In the genomic region with DNA sequence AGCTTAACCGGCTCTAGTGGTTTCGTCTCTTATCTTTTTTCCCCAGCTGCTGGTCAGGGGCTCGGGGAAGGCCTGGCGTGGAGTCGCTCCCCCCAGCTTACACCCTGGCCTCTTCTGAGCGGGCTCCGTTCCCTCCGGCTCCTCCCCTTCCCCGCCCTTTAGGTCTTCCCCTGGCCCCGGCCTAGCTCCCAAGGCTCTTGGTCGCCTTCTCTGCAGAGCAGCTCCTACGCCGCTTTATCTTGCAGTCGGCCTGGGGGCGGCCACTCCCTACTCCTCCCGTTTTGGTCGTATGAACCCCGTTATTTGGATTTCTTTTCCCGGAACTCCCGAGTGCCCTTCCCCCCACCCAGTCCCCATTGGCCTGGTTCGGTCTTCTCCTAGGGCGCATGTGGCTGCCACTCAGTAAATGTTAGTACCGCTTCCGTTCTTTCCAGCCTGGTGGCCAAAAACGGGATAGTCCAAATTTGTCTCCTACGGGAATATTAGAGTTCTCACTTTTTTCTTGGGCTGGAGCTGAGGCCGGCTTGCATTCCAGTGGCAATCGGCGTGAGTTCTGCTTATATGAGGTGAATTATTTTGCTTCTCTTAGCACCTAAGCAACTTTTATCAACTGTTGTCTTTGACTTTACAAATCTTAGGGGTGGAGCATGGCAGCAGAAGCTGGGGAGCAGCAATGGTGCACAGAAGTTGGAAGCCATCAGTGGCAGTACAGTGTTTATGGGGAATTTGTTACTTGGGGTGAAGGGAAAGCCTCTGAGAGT, we compare ENCODE assay signal across 1 cellular context.
TF ChIP-seq lines count a peak whose summit lies in the region.

No MANE protein-coding gene starts in this region.

TF ChIP-seq in HepG2, 621 proteins besides CTCF, POLR2A, EP300 and RAD21 (continued from another document and continues in another):
- TF ChIP-seq MNT (IDR thresholded peaks at IDR 0.05), result peak; percentile 51
- 0 out of 2 replicates have a peak, but pooled peaks have one; percentile 8 for TF ChIP-seq ZMYM4 (CRISPR knock-in tag; IDR thresholded peaks at IDR 0.05)
- TF ChIP-seq ZFP82 (CRISPR knock-in tag; IDR thresholded peaks at IDR 0.05; ENCODE audit: borderline replicate concordance), result no peak
- TF ChIP-seq ZNF10 (CRISPR knock-in tag; IDR thresholded peaks at IDR 0.05; ENCODE audit: borderline replicate concordance, low read depth), result no peak
- peak; percentile 72; the same call in 1 of the 2 replicates for TF ChIP-seq SP5 (CRISPR knock-in tag; IDR thresholded peaks at IDR 0.05; ENCODE audit: borderline replicate concordance, low read depth)
- TF ChIP-seq ZFP41 (CRISPR knock-in tag; IDR thresholded peaks at IDR 0.05; ENCODE audit: borderline replicate concordance), result peak; percentile 19
- no peak for TF ChIP-seq ZBTB7A (CRISPR knock-in tag; IDR thresholded peaks at IDR 0.05)
- TF ChIP-seq ERF (CRISPR knock-in tag; IDR thresholded peaks at IDR 0.05), result no peak
- peak; percentile 67; the same call in 1 of the 2 replicates for TF ChIP-seq ZNF558 (CRISPR knock-in tag; IDR thresholded peaks at IDR 0.05; ENCODE audit: borderline replicate concordance)
- TF ChIP-seq ZNF776 (CRISPR knock-in tag; IDR thresholded peaks at IDR 0.05), result peak; percentile 45; the same call in 1 of the 2 replicates
- 0 out of 2 replicates have a peak, but pooled peaks have one; percentile 4 for TF ChIP-seq ZKSCAN8 (CRISPR knock-in tag; IDR thresholded peaks at IDR 0.05; ENCODE audit: borderline replicate concordance)
- TF ChIP-seq ZNF574 (CRISPR knock-in tag; IDR thresholded peaks at IDR 0.05), result peak; percentile 9; the same call in 1 of the 2 replicates
- no peak for TF ChIP-seq GPN1 (CRISPR knock-in tag; IDR thresholded peaks at IDR 0.05; ENCODE audit: borderline replicate concordance)
- peak; percentile 66 for TF ChIP-seq SAP130 (CRISPR knock-in tag; IDR thresholded peaks at IDR 0.05; ENCODE audit: low read depth)
- TF ChIP-seq ZNF691 (CRISPR knock-in tag; IDR thresholded peaks at IDR 0.05; ENCODE audit: borderline replicate concordance, low read depth), result 0 out of 2 replicates have a peak, but pooled peaks have one; percentile 26
- peak; percentile 50; the same call in 1 of the 2 replicates for TF ChIP-seq PHF8 (CRISPR knock-in tag; IDR thresholded peaks at IDR 0.05)
- TF ChIP-seq DMAP1 (CRISPR knock-in tag; IDR thresholded peaks at IDR 0.05), result peak; percentile 77
- peak; percentile 63; the same call in 1 of the 2 replicates for TF ChIP-seq ZNF30 (CRISPR knock-in tag; IDR thresholded peaks at IDR 0.05)
- TF ChIP-seq ZNF709 (CRISPR knock-in tag; IDR thresholded peaks at IDR 0.05), result no peak; the same call in 1 of the 2 replicates
- 0 out of 2 replicates have a peak, but pooled peaks have one; percentile 4 for TF ChIP-seq TSC22D2 (CRISPR knock-in tag; IDR thresholded peaks at IDR 0.05; ENCODE audit: borderline replicate concordance)
- TF ChIP-seq ZNF850 (CRISPR knock-in tag; conservative IDR thresholded peaks at IDR 0.05), result no peak
- TF ChIP-seq HNF4A (CRISPR knock-in tag; IDR thresholded peaks at IDR 0.05), result no peak
- no peak for TF ChIP-seq PITX1 (CRISPR knock-in tag; IDR thresholded peaks at IDR 0.05)
- no peak for TF ChIP-seq ADNP (CRISPR knock-in tag; IDR thresholded peaks at IDR 0.05)
- 0 out of 2 replicates have a peak, but pooled peaks have one; percentile 8 for TF ChIP-seq ZFAT (CRISPR knock-in tag; conservative IDR thresholded peaks at IDR 0.05)
- TF ChIP-seq SRY (CRISPR knock-in tag; IDR thresholded peaks at IDR 0.05), result no peak
- TF ChIP-seq ZNF143 (CRISPR knock-in tag; IDR thresholded peaks at IDR 0.05), result 0 out of 2 replicates have a peak, but pooled peaks have one; percentile 35
- peak; percentile 47; the same call in 1 of the 2 replicates for TF ChIP-seq FOXC1 (CRISPR knock-in tag; IDR thresholded peaks at IDR 0.05; ENCODE audit: borderline replicate concordance)
- TF ChIP-seq ZNF576 (CRISPR knock-in tag; IDR thresholded peaks at IDR 0.05), result no peak
- TF ChIP-seq HINFP (CRISPR knock-in tag; IDR thresholded peaks at IDR 0.05; ENCODE audit: low read depth), result no peak
- TF ChIP-seq MAX (IDR thresholded peaks at IDR 0.05), result peak; percentile 56; the same call in 1 of the 2 replicates
- no peak for TF ChIP-seq ZNF17 (CRISPR knock-in tag; IDR thresholded peaks at IDR 0.05)
- no peak for TF ChIP-seq ZNF589 (CRISPR knock-in tag; conservative IDR thresholded peaks at IDR 0.05)
- TF ChIP-seq CBFB (CRISPR knock-in tag; IDR thresholded peaks at IDR 0.05), result 0 out of 2 replicates have a peak, but pooled peaks have one; percentile 11
- peak; percentile 16; the same call in 1 of the 2 replicates for TF ChIP-seq GATAD2A (CRISPR knock-in tag; IDR thresholded peaks at IDR 0.05)
- peak; percentile 10 for TF ChIP-seq TAF1 (CRISPR knock-in tag; IDR thresholded peaks at IDR 0.05)
- TF ChIP-seq SMAD1 (CRISPR knock-in tag; IDR thresholded peaks at IDR 0.05; ENCODE audit: borderline replicate concordance, low read depth), result no peak
- peak; percentile 26; the same call in 1 of the 2 replicates for TF ChIP-seq HDAC1 (CRISPR knock-in tag; IDR thresholded peaks at IDR 0.05)
- TF ChIP-seq ZBTB42 (CRISPR knock-in tag; IDR thresholded peaks at IDR 0.05), result no peak
- TF ChIP-seq ATF2 (CRISPR knock-in tag; IDR thresholded peaks at IDR 0.05), result 0 out of 2 replicates have a peak, but pooled peaks have one; percentile 3
- TF ChIP-seq ZFX (CRISPR knock-in tag; IDR thresholded peaks at IDR 0.05; ENCODE audit: low read depth), result peak; percentile 86
- TF ChIP-seq, protein P1, sequence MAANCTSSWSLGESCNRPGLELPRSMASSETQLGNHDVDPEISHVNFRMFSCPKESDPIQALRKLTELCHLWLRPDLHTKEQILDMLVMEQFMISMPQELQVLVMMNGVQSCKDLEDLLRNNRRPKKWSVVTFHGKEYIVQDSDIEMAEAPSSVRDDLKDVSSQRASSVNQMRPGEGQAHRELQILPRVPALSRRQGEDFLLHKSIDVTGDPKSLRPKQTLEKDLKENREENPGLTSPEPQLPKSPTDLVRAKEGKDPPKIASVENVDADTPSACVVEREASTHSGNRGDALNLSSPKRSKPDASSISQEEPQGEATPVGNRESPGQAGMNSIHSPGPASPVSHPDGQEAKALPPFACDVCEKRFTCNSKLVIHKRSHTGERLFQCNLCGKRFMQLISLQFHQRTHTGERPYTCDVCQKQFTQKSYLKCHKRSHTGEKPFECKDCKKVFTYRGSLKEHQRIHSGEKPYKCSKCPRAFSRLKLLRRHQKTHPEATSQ (CRISPR knock-in tag; IDR thresholded peaks at IDR 0.05; ENCODE audit: borderline replicate concordance), result 0 out of 2 replicates have a peak, but pooled peaks have one; percentile 47
- no peak for TF ChIP-seq REL (CRISPR knock-in tag; conservative IDR thresholded peaks at IDR 0.05)
- no peak for TF ChIP-seq ZNF430 (CRISPR knock-in tag; IDR thresholded peaks at IDR 0.05)
- TF ChIP-seq KDM5B (CRISPR knock-in tag; IDR thresholded peaks at IDR 0.05; ENCODE audit: borderline replicate concordance), result peak; percentile 34; the same call in 1 of the 2 replicates
- TF ChIP-seq NFYC (CRISPR knock-in tag; IDR thresholded peaks at IDR 0.05), result no peak; the same call in 1 of the 2 replicates
- TF ChIP-seq ZNF441 (CRISPR knock-in tag; IDR thresholded peaks at IDR 0.05; ENCODE audit: borderline replicate concordance), result no peak
